6 cellular contexts compared by ENCODE assay signal in genomic region chr11:119055901-119056300, GRCh38. TPM values are rescaled to one million over a fixed set of nuclear protein-coding genes. Genes with fewer than 3 reads are reported as not detected.
DNase-seq lines count a peak whose midpoint lies in the region; TF ChIP-seq lines count a peak whose summit lies in the region.

No MANE protein-coding gene starts in this region.

- TF ChIP-seq CTCF in breast epithelium (IDR thresholded peaks at IDR 0.05) (no peak), neural progenitor cell (IDR thresholded peaks at IDR 0.05) (no peak)

- H3F3A ChIP-seq in neural progenitor cell (ENCODE audit: low read depth), result peaks cover 16% of the 10 kb centered on the region

- DNase-seq in LHCN-M2 (ENCODE audit: low read depth), result peak; percentile 54
- no peak for DNase-seq in breast epithelium (ENCODE audit: low spot score in 2 of 2)
- DNase-seq in neural progenitor cell (ENCODE audit: low spot score), result peak; percentile 32
- no peak for DNase-seq in stimulated activated CD4-positive, alpha-beta T cell treated with anti-CD3 and anti-CD28 coated beads, Interleukin-2, amount 100 ng/mL, for 48 hours
- DNase-seq in NCI-H2107 (lab: John Stamatoyannopoulos, UW), result no peak

- H3K4me2 ChIP-seq in BLaER1 (peak overlapping the region; percentile 91), neural progenitor cell (peak overlapping the region; percentile 95)

- H3K9me3 Mint-ChIP-seq in neural progenitor cell, result no peaks in the 10 kb centered on the region

- peak overlapping the region; percentile 97 for H3K4me3 ChIP-seq in BLaER1
- peak overlapping the region; percentile 78 to 96 (median 90) for H3K4me3 ChIP-seq in breast epithelium
- peak overlapping the region; percentile 84 for H3K4me3 ChIP-seq in neural progenitor cell

- H3K27ac ChIP-seq in BLaER1, result peak overlapping the region; percentile 96
- peak overlapping the region; percentile 86 to 89 for H3K27ac ChIP-seq in breast epithelium
- peak overlapping the region; percentile 99 for H3K27ac ChIP-seq in neural progenitor cell

- peaks cover 50% of the 10 kb centered on the region for H3K36me3 ChIP-seq in BLaER1
- H3K36me3 ChIP-seq in breast epithelium, result no peaks in the 10 kb centered on the region
- H3K36me3 ChIP-seq in neural progenitor cell, result no peaks in the 10 kb centered on the region

- H3K79me2 ChIP-seq in neural progenitor cell (ENCODE audit: low read depth), result peaks cover 42% of the 10 kb centered on the region

- peaks cover 18% of the 10 kb centered on the region for H3K4me1 Mint-ChIP-seq in neural progenitor cell

- H3K27me3 Mint-ChIP-seq in neural progenitor cell (ENCODE audit: insufficient read depth, low read depth), result peaks cover 4% of the 10 kb centered on the region

- no peak overlapping the region for H2AFZ ChIP-seq in neural progenitor cell (replicated peaks)

- H3K4me1 ChIP-seq in BLaER1 (peaks cover 20% of the 10 kb centered on the region), breast epithelium (peaks cover 7 to 16% of the 10 kb centered on the region in 2 donors), neural progenitor cell (peaks cover 6% of the 10 kb centered on the region)

- H3K9ac ChIP-seq in BLaER1 (peak overlapping the region; percentile 98), neural progenitor cell (peak overlapping the region; percentile 96)

- peaks cover 30% of the 10 kb centered on the region for H3K36me3 Mint-ChIP-seq in neural progenitor cell

- peak overlapping the region; percentile 23 for H3K27ac Mint-ChIP-seq in neural progenitor cell

- TF ChIP-seq POLR2A in breast epithelium (IDR thresholded peaks at IDR 0.05), result no peak

- H3K9me3 ChIP-seq in BLaER1, result no peaks in the 10 kb centered on the region
- no peaks in the 10 kb centered on the region for H3K9me3 ChIP-seq in breast epithelium
- no peaks in the 10 kb centered on the region for H3K9me3 ChIP-seq in neural progenitor cell (ENCODE audit: low read depth)

- H4K20me1 ChIP-seq in BLaER1, result peaks cover 41% of the 10 kb centered on the region; the same call in 1 of the 2 replicates
- H4K20me1 ChIP-seq in neural progenitor cell (ENCODE audit: low read depth), result peaks cover 12% of the 10 kb centered on the region

- H3K27me3 ChIP-seq in BLaER1 (no peaks in the 10 kb centered on the region), breast epithelium (no peaks in the 10 kb centered on the region), neural progenitor cell (no peaks in the 10 kb centered on the region)

- peak overlapping the region; percentile 96 for H3K4me3 Mint-ChIP-seq in neural progenitor cell

- intact Hi-C loops in breast epithelium (cut with DNase I; ENCODE audit: low total_unique reads), result no loop called here

RNA-seq across cellular contexts. Expression of gene HYOU1, which starts 1.1 kb away (rescaled TPM):
- total RNA-seq in LHCN-M2 (2014; rRNA removed) (96.4 and 124 TPM in 2 replicates), breast epithelium (10 to 100 TPM; 37.0 to 73.7 (median 57.5) TPM), neural progenitor cell (ENCODE audit: low replicate concordance) (129 and 203 TPM in 2 replicates)
- 60.7 TPM for polyA plus RNA-seq in LHCN-M2 (2012)

RNA-seq across cellular contexts. Expression of gene VPS11, which starts 11.7 kb away (rescaled TPM):
- 22.3 and 25.1 TPM in 2 replicates for total RNA-seq in LHCN-M2 (2014; rRNA removed)
- polyA plus RNA-seq in LHCN-M2 (2012), result 36.8 TPM
- 10 to 100 TPM; 38.0 to 53.9 (median 46.6) TPM for total RNA-seq in breast epithelium
- 10.4 and 20.7 TPM in 2 replicates for total RNA-seq in neural progenitor cell (ENCODE audit: low replicate concordance)

RNA-seq across cellular contexts. Expression of gene SLC37A4, which starts 25.2 kb away (rescaled TPM):
- total RNA-seq in LHCN-M2 (2014; rRNA removed) (16.4 and 21.5 TPM in 2 replicates), breast epithelium (10 to 100 TPM; 21.8 to 25.9 (median 25.3) TPM), neural progenitor cell (ENCODE audit: low replicate concordance) (55.2 and 89.0 TPM in 2 replicates)
- 8.2 TPM for polyA plus RNA-seq in LHCN-M2 (2012)

RNA-seq across cellular contexts. Expression of gene HMBS, which starts 28.8 kb away (rescaled TPM):
- total RNA-seq in LHCN-M2 (2014; rRNA removed), result 10.4 and 13.4 TPM in 2 replicates
- 41.2 TPM for polyA plus RNA-seq in LHCN-M2 (2012)
- 10 to 100 TPM in 1 of 3 donors, 1 to 10 TPM in 2; 5.6 to 21.6 (median 8.9) TPM for total RNA-seq in breast epithelium
- 30.0 and 31.1 TPM in 2 replicates for total RNA-seq in neural progenitor cell (ENCODE audit: low replicate concordance)

RNA-seq across cellular contexts. Expression of gene TRAPPC4, which starts 37.3 kb away (rescaled TPM):
- total RNA-seq in LHCN-M2 (2014; rRNA removed) (72.8 and 82.6 TPM in 2 replicates), breast epithelium (10 to 100 TPM; 52.6 to 63.7 (median 60.0) TPM), neural progenitor cell (ENCODE audit: low replicate concordance) (53.5 and 59.5 TPM in 2 replicates)
- polyA plus RNA-seq in LHCN-M2 (2012), result 83.7 TPM

Comparison
In these comparisons a context has a peak if more than half of its experiments do, and no peak if none do; other contexts are left out.
1. DNase-seq: peak in LHCN-M2 (single experiment) and neural progenitor cell (single experiment); none in breast epithelium (0 of 2), stimulated activated CD4-positive, alpha-beta T cell treated with anti-CD3 and anti-CD28 coated beads, Interleukin-2, amount 100 ng/mL, for 48 hours (0 of 2) and NCI-H2107 (single experiment).
2. Peak in every context shown above with its lines, with median percentiles within 50 percentile points of each other: H3K27ac ChIP-seq and H3K4me3 ChIP-seq.